Comparison of ENCODE assay signal across 20 cellular contexts in genomic region chr11:57744386-57744785, GRCh38. TPM values are rescaled to one million over a fixed set of nuclear protein-coding genes. Genes with fewer than 3 reads are reported as not detected.
DNase-seq lines count a peak whose midpoint lies in the region; ATAC-seq and TF ChIP-seq lines count a peak whose summit lies in the region.
"Had no signal": no experiment of that assay in that cellular context is flagged by ENCODE, and none has a peak within 500 bp of the region (broad histone marks: within the 10 kb centered on the region; RNA-seq: fewer than 3 reads in every experiment).

No MANE protein-coding gene starts in this region.

- H3K27me3 Mint-ChIP-seq in CD4-positive, alpha-beta T cell = no peaks in the 10 kb centered on the region
- H3K27me3 Mint-ChIP-seq in CD8-positive, alpha-beta memory T cell = peaks cover 0 to 2% of the 10 kb centered on the region in 2 donors
- no peaks in the 10 kb centered on the region for H3K27me3 Mint-ChIP-seq in activated CD8-positive, alpha-beta T cell treated with anti-CD3 and anti-CD28 coated beads for 36 hours
- H3K27me3 Mint-ChIP-seq in naive B cell = no peaks in the 10 kb centered on the region
- H3K27me3 Mint-ChIP-seq in CD14-positive monocyte (ENCODE audit: low read depth in 3 of 3) = no peaks in the 10 kb centered on the region

- no peaks in the 10 kb centered on the region for H3K27me3 ChIP-seq in CD4-positive, alpha-beta T cell (ENCODE audit: control insufficient read depth, insufficient read depth, low read length)
- no peaks in the 10 kb centered on the region for H3K27me3 ChIP-seq in CD8-positive, alpha-beta memory T cell (ENCODE audit: insufficient read depth, low read length, poor library complexity, severe bottlenecking)
- H3K27me3 ChIP-seq: ascending aorta, stomach, upper lobe of left lung had no signal

- ATAC-seq in CD4-positive, alpha-beta T cell (ENCODE audit: poor library complexity) = no peak
- no peak for ATAC-seq in activated CD8-positive, alpha-beta T cell treated with anti-CD3 and anti-CD28 coated beads for 36 hours
- no peak for ATAC-seq in naive B cell (ENCODE audit: low read depth in 2 of 2)

- intact Hi-C loops in CD4-positive, alpha-beta T cell (cut with DNase I, micrococcal nuclease) = loop anchor here in 1 of 2 experiments (10.0 kb wide), 1 partner anchor 420 kb away; the partner anchor contains the start of gene TNKS1BP1
- intact Hi-C loops in activated CD8-positive, alpha-beta T cell treated with anti-CD3 and anti-CD28 coated beads for 36 hours (cut with micrococcal nuclease) = no loop called here
- intact Hi-C loops in CD14-positive monocyte (cut with micrococcal nuclease) = loop anchor here in 1 of 2 donors (5.0 kb wide), 1 partner anchor 58 kb away; no protein-coding TSS in a partner anchor

- no peak for TF ChIP-seq CTCF in CD4-positive, alpha-beta T cell (IDR thresholded peaks at IDR 0.05)
- no peak for TF ChIP-seq CTCF in activated CD8-positive, alpha-beta T cell treated with anti-CD3 and anti-CD28 coated beads for 36 hours (IDR thresholded peaks at IDR 0.05)
- TF ChIP-seq CTCF in CD14-positive monocyte (IDR thresholded peaks at IDR 0.05) = no peak

- H3K27ac ChIP-seq in CD4-positive, alpha-beta T cell (ENCODE audit: low read depth, low read length) = peak overlapping the region; percentile 22
- H3K27ac ChIP-seq in CD8-positive, alpha-beta memory T cell (ENCODE audit: low read depth, low read length) = no peak overlapping the region
- H3K27ac ChIP-seq: ascending aorta, stomach, upper lobe of left lung had no signal

- H3K36me3 ChIP-seq in CD8-positive, alpha-beta memory T cell (ENCODE audit: insufficient read depth, low read length) = peaks cover 17% of the 10 kb centered on the region

- peaks cover 26% of the 10 kb centered on the region for H3K4me1 ChIP-seq in CD8-positive, alpha-beta memory T cell (ENCODE audit: insufficient read depth, low read length)

- no peak for DNase-seq in CD4-positive, alpha-beta T cell
- no peak for DNase-seq in CD8-positive, alpha-beta memory T cell
- DNase-seq in activated CD8-positive, alpha-beta T cell treated with anti-CD3 and anti-CD28 coated beads for 36 hours = no peak
- DNase-seq in naive B cell = no peak
- no peak for DNase-seq in NCI-H446 (lab: John Stamatoyannopoulos, UW)
- DNase-seq in CD14-positive monocyte (ENCODE audit: low spot score) = no peak
- DNase-seq in stimulated activated CD4-positive, alpha-beta T cell treated with anti-CD3 and anti-CD28 coated beads, Interleukin-1b, Interleukin-23, amount 100 ng/mL, for 48 hours = no peak
- DNase-seq: activated CD4-positive, alpha-beta T cell treated with anti-CD3 and anti-CD28 coated beads, Interleukin-2, amount 50 U/mL, for 4 hours; activated effector memory CD4-positive, alpha-beta T cell treated with Interleukin-2 at 50 U/mL for 16 hours; AML-193; effector memory CD4-positive, alpha-beta T cell; H9; head of caudate nucleus; NCI-H524 treated with DMSO at 0.1 percent for 48 hours; posterior cingulate gyrus; stomach; upper lobe of left lung had no signal

- peaks cover 69% of the 10 kb centered on the region for H3K36me3 Mint-ChIP-seq in CD4-positive, alpha-beta T cell (ENCODE audit: low read depth)
- peaks cover 0 to 68% (median 12%) of the 10 kb centered on the region in 3 donors for H3K36me3 Mint-ChIP-seq in CD8-positive, alpha-beta memory T cell
- peaks cover 55% of the 10 kb centered on the region for H3K36me3 Mint-ChIP-seq in activated CD8-positive, alpha-beta T cell treated with anti-CD3 and anti-CD28 coated beads for 36 hours (ENCODE audit: low read depth)
- peaks cover 4 to 17% of the 10 kb centered on the region in 2 donors for H3K36me3 Mint-ChIP-seq in naive B cell
- H3K36me3 Mint-ChIP-seq in CD14-positive monocyte = peaks cover 40 to 47% of the 10 kb centered on the region in 2 donors

- POLR2A ChIA-PET in CD4-positive, alpha-beta T cell (lab: Charles Lee) = interaction anchor here (1.3 to 2.0 kb wide), 3 partner anchors 20 to 409 kb away, joined by 3 to 6 read pairs (median 4); partner anchors contain the start of genes MED19, SSRP1 and TMX2
- POLR2A ChIA-PET in CD8-positive, alpha-beta memory T cell (lab: Charles Lee) = no interaction called here
- POLR2A ChIA-PET in activated CD8-positive, alpha-beta T cell treated with anti-CD3 and anti-CD28 coated beads for 36 hours (lab: Charles Lee) = interaction anchor here (1.2 to 2.7 kb wide), 3 partner anchors 11 to 37 kb away, joined by 3 to 10 read pairs (median 7); no protein-coding TSS in a partner anchor

- H3K4me3 ChIP-seq in CD8-positive, alpha-beta memory T cell (ENCODE audit: low read length) = no peak overlapping the region
- H3K4me3 ChIP-seq: ascending aorta, stomach, upper lobe of left lung had no signal

- no peaks in the 10 kb centered on the region for H3K9me3 ChIP-seq in CD4-positive, alpha-beta T cell (ENCODE audit: control insufficient read depth, low read length)
- H3K9me3 ChIP-seq in CD8-positive, alpha-beta memory T cell (ENCODE audit: low read length) = no peaks in the 10 kb centered on the region
- H3K9me3 ChIP-seq: ascending aorta, stomach, upper lobe of left lung had no signal

- peaks cover 44% of the 10 kb centered on the region for H3K4me1 Mint-ChIP-seq in CD4-positive, alpha-beta T cell (ENCODE audit: low read depth)
- H3K4me1 Mint-ChIP-seq in CD8-positive, alpha-beta memory T cell = peaks cover 30 to 58% (median 40%) of the 10 kb centered on the region in 3 donors
- H3K4me1 Mint-ChIP-seq in activated CD8-positive, alpha-beta T cell treated with anti-CD3 and anti-CD28 coated beads for 36 hours (ENCODE audit: low read depth) = peaks cover 42% of the 10 kb centered on the region
- H3K4me1 Mint-ChIP-seq in naive B cell (peaks cover 34 to 60% (median 51%) of the 10 kb centered on the region in 3 donors), CD14-positive monocyte (peaks cover 14% of the 10 kb centered on the region)

- H3K4me3 Mint-ChIP-seq in CD4-positive, alpha-beta T cell = peak overlapping the region; percentile 75
- H3K4me3 Mint-ChIP-seq in CD8-positive, alpha-beta memory T cell = peak overlapping the region in 4 of 7 donors; percentile 28 to 59 (median 56)
- H3K4me3 Mint-ChIP-seq in activated CD8-positive, alpha-beta T cell treated with anti-CD3 and anti-CD28 coated beads for 36 hours = peak overlapping the region; percentile 30
- peak overlapping the region in 5 of 8 donors; percentile 15 to 82 (median 70) for H3K4me3 Mint-ChIP-seq in naive B cell
- H3K4me3 Mint-ChIP-seq in CD14-positive monocyte = no peak overlapping the region

- no peaks in the 10 kb centered on the region for H3K9me3 Mint-ChIP-seq in CD4-positive, alpha-beta T cell
- H3K9me3 Mint-ChIP-seq in CD8-positive, alpha-beta memory T cell = no peaks in the 10 kb centered on the region
- no peaks in the 10 kb centered on the region for H3K9me3 Mint-ChIP-seq in activated CD8-positive, alpha-beta T cell treated with anti-CD3 and anti-CD28 coated beads for 36 hours
- H3K9me3 Mint-ChIP-seq in naive B cell (no peaks in the 10 kb centered on the region), CD14-positive monocyte (no peaks in the 10 kb centered on the region)
- H3K9me3 Mint-ChIP-seq: H9 had no signal

- peak overlapping the region; percentile 80 for H3K27ac Mint-ChIP-seq in CD4-positive, alpha-beta T cell
- peak overlapping the region in 6 of 8 donors; percentile 43 to 91 (median 76) for H3K27ac Mint-ChIP-seq in CD8-positive, alpha-beta memory T cell
- H3K27ac Mint-ChIP-seq in activated CD8-positive, alpha-beta T cell treated with anti-CD3 and anti-CD28 coated beads for 36 hours = peak overlapping the region; percentile 74
- H3K27ac Mint-ChIP-seq in naive B cell = peak overlapping the region in 5 of 6 donors; percentile 44 to 88 (median 80)
- no peak overlapping the region for H3K27ac Mint-ChIP-seq in CD14-positive monocyte

- CTCF ChIA-PET in CD4-positive, alpha-beta T cell (lab: Charles Lee) = interaction anchor here (0.6 to 8.5 kb wide), 2 partner anchors 54 to 56 kb away, joined by 5 to 45 read pairs; no protein-coding TSS in a partner anchor
- CTCF ChIA-PET in CD8-positive, alpha-beta memory T cell (lab: Charles Lee) = interaction anchor here (1.2 to 2.3 kb wide), 3 partner anchors 57 to 251 kb away, joined by 3 to 8 read pairs (median 4); partner anchors contain the start of gene UBE2L6
- CTCF ChIA-PET in activated CD8-positive, alpha-beta T cell treated with anti-CD3 and anti-CD28 coated beads for 36 hours (lab: Charles Lee) = interaction anchor here (0.7 to 12.2 kb wide), 3 partner anchors 11 to 56 kb away, joined by 3 to 142 read pairs (median 5); no protein-coding TSS in a partner anchor

RNA-seq across cellular contexts. Expression of gene SELENOH, which starts 3.1 kb away (rescaled TPM):
- 10 to 100 TPM; 48.0 to 48.5 TPM for total RNA-seq in CD4-positive, alpha-beta T cell
- total RNA-seq in CD8-positive, alpha-beta memory T cell = 100 to 1,000 TPM; 272 to 276 TPM
- 201 TPM for polyA plus RNA-seq in CD8-positive, alpha-beta memory T cell
- 100 to 1,000 TPM; 257 to 265 TPM for total RNA-seq in activated CD8-positive, alpha-beta T cell treated with anti-CD3 and anti-CD28 coated beads for 36 hours
- polyA plus RNA-seq in naive B cell (ENCODE audit: low read depth in 6 of 6) (100 to 1,000 TPM; 299 to 401 (median 350) TPM), CD14-positive monocyte (100 to 1,000 TPM; 206 to 260 TPM)

RNA-seq across cellular contexts. Expression of gene BTBD18, which starts 7.2 kb away (rescaled TPM):
- not detected for total RNA-seq in CD4-positive, alpha-beta T cell
- not detected for total RNA-seq in CD8-positive, alpha-beta memory T cell
- 0.89 TPM for polyA plus RNA-seq in CD8-positive, alpha-beta memory T cell
- not detected for total RNA-seq in activated CD8-positive, alpha-beta T cell treated with anti-CD3 and anti-CD28 coated beads for 36 hours
- polyA plus RNA-seq in naive B cell (ENCODE audit: low read depth in 6 of 6) (1 to 10 TPM in 3 of 6 donors, under 1 TPM in 2, not detected in 1; 0.47 to 1.6 (median 1.4) TPM), CD14-positive monocyte (under 1 TPM in 1 of 2 donors, not detected in 1; 0.10 TPM)
- total RNA-seq: ascending aorta, cerebellum, H9, lower leg skin, stomach, upper lobe of left lung had no signal
- polyA plus RNA-seq: stomach had no signal

RNA-seq across cellular contexts. Expression of gene CTNND1, which starts 17.2 kb away (rescaled TPM):
- total RNA-seq in CD4-positive, alpha-beta T cell = 10 to 100 TPM; 12.4 to 12.5 TPM
- total RNA-seq in CD8-positive, alpha-beta memory T cell = 1 to 10 TPM; 3.1 to 4.4 TPM
- polyA plus RNA-seq in CD8-positive, alpha-beta memory T cell = 0.95 TPM
- total RNA-seq in activated CD8-positive, alpha-beta T cell treated with anti-CD3 and anti-CD28 coated beads for 36 hours = 1 to 10 TPM; 7.3 to 7.9 TPM
- 1 to 10 TPM in 5 of 6 donors, under 1 TPM in 1; 0.28 to 9.5 (median 7.8) TPM for polyA plus RNA-seq in naive B cell (ENCODE audit: low read depth in 6 of 6)
- polyA plus RNA-seq in CD14-positive monocyte = 10 to 100 TPM; 10.8 to 13.7 TPM

RNA-seq across cellular contexts. Expression of gene TMX2, which starts 32.0 kb away (rescaled TPM):
- total RNA-seq in CD4-positive, alpha-beta T cell = 10 to 100 TPM; 30.0 to 30.5 TPM
- 100 to 1,000 TPM; 129 to 131 TPM for total RNA-seq in CD8-positive, alpha-beta memory T cell
- 89.9 TPM for polyA plus RNA-seq in CD8-positive, alpha-beta memory T cell
- total RNA-seq in activated CD8-positive, alpha-beta T cell treated with anti-CD3 and anti-CD28 coated beads for 36 hours = 10 to 100 TPM; 53.1 to 58.6 TPM
- polyA plus RNA-seq in naive B cell (ENCODE audit: low read depth in 6 of 6) (10 to 100 TPM; 61.5 to 77.9 (median 72.3) TPM), CD14-positive monocyte (10 to 100 TPM; 52.9 to 71.6 TPM)

RNA-seq across cellular contexts. Expression of gene MED19, which starts 32.4 kb away (rescaled TPM):
- total RNA-seq in CD4-positive, alpha-beta T cell = 10 to 100 TPM; 13.7 to 14.9 TPM
- 10 to 100 TPM; 16.8 to 18.4 TPM for total RNA-seq in CD8-positive, alpha-beta memory T cell
- polyA plus RNA-seq in CD8-positive, alpha-beta memory T cell = 19.7 TPM
- total RNA-seq in activated CD8-positive, alpha-beta T cell treated with anti-CD3 and anti-CD28 coated beads for 36 hours = 10 to 100 TPM in 1 of 2 experiments, 1 to 10 TPM in 1; 9.1 to 10.3 TPM
- polyA plus RNA-seq in naive B cell (ENCODE audit: low read depth in 6 of 6) = 10 to 100 TPM; 17.6 to 24.3 (median 21.7) TPM
- polyA plus RNA-seq in CD14-positive monocyte = 10 to 100 TPM in 1 of 2 donors, 1 to 10 TPM in 1; 9.2 to 11.3 TPM

Comparison
In these comparisons a context has a peak if more than half of its experiments do, and no peak if none do; other contexts are left out.
1. H3K27ac Mint-ChIP-seq: peak in CD4-positive, alpha-beta T cell (single experiment), CD8-positive, alpha-beta memory T cell (6 of 8), activated CD8-positive, alpha-beta T cell treated with anti-CD3 and anti-CD28 coated beads for 36 hours (single experiment) and naive B cell (5 of 6); none in CD14-positive monocyte (0 of 7).
2. H3K4me3 Mint-ChIP-seq: peak in CD4-positive, alpha-beta T cell (single experiment), CD8-positive, alpha-beta memory T cell (4 of 7), activated CD8-positive, alpha-beta T cell treated with anti-CD3 and anti-CD28 coated beads for 36 hours (single experiment) and naive B cell (5 of 8); none in CD14-positive monocyte (0 of 2).
3. RNA of gene SELENOH, which starts 3.1 kb away (total RNA-seq): 272 to 276 TPM in CD8-positive, alpha-beta memory T cell and 257 to 265 TPM in activated CD8-positive, alpha-beta T cell treated with anti-CD3 and anti-CD28 coated beads for 36 hours; 48.0 to 48.5 TPM in CD4-positive, alpha-beta T cell; every median in the first group is over 4 times any median in the second.